7 cellular contexts compared by ENCODE assay signal in the genomic region with DNA sequence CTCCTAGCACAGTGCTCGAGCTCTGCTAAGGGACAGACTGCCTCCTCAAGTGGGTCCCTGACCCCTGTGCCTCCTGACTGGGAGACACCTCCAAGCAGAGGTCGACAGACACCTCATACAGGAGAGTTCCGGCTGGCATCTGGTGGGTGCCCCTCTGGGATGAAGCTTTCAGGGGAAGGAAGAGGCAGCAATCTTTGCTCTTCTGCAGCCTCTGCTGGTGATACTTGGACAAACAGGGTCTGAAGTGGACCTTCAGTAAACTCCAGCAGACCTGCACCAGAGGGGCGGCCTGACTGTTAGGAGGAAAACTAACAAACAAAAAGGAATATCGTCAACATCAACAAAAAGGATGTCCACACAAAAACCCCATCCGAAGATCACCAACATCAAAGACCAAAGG.
DNase-seq lines count a peak whose midpoint lies in the region; ATAC-seq and TF ChIP-seq lines count a peak whose summit lies in the region.
"Not testable (repeated sequence)": the region's sequence is repeated elsewhere in the genome, so short reads cannot be mapped to it uniquely, and the experiment has no call there.

No MANE protein-coding gene starts in this region.

- not testable (repeated sequence) for TF ChIP-seq POLR2A in heart left ventricle (IDR thresholded peaks at IDR 0.05)

- H4K8ac ChIP-seq in neuronal stem cell (ENCODE audit: low read depth, low read length) = not testable (repeated sequence)

- H2AK5ac ChIP-seq in neuronal stem cell (ENCODE audit: low read depth, low read length) = not testable (repeated sequence)

- H2BK12ac ChIP-seq in neuronal stem cell (ENCODE audit: low read length) = not testable (repeated sequence)

- H3K4me1 ChIP-seq in NT2/D1 (ENCODE audit: insufficient read depth, insufficient read length); neuronal stem cell (ENCODE audit: control insufficient read depth in 2 of 2, insufficient read depth in 1 of 2, low read depth in 1 of 2, low read length in 2 of 2): not testable (repeated sequence)
- peaks cover 0 to 16% (median 0%) of the 10 kb centered on the region in 12 donors for H3K4me1 ChIP-seq in heart left ventricle

- H3K14ac ChIP-seq in neuronal stem cell (ENCODE audit: low read length) = not testable (repeated sequence)

- H3K18ac ChIP-seq in neuronal stem cell (ENCODE audit: low read length) = not testable (repeated sequence)

- TF ChIP-seq CTCF in BJ (IDR thresholded peaks at IDR 0.05; ENCODE audit: insufficient read depth, low read depth, low read length) = peak; percentile 72
- TF ChIP-seq CTCF in HFF-Myc (IDR thresholded peaks at IDR 0.05; ENCODE audit: low read depth, low read length, missing control alignments) = peak; percentile 36
- TF ChIP-seq CTCF in WTC11 (IDR thresholded peaks at IDR 0.05) = not testable (repeated sequence)
- TF ChIP-seq CTCF in epithelial cell of esophagus (IDR thresholded peaks at IDR 0.05; ENCODE audit: insufficient read depth, low read depth, low read length, missing control alignments) = peak; percentile 23
- peak in 4 of 12 donors; percentile 9 to 26 (median 24) for TF ChIP-seq CTCF in heart left ventricle (IDR thresholded peaks at IDR 0.05)

- POLR2A ChIA-PET in BJ (lab: Charles Lee); WTC11 (lab: Charles Lee): not testable (repeated sequence)

- 76 to 90% (median 78%) methylated on average over 5 to 6 of the region's 6 CpGs for WGBS in heart left ventricle, 4 donors
- no CpG with 5 or more reads among the region's 6 CpGs for WGBS in neuronal stem cell (ENCODE audit: extremely low coverage in 2 of 2, insufficient read length in 2 of 2, insufficient replicate concordance in 1 of 2), 2 donors

- not testable (repeated sequence) for ATAC-seq in WTC11, heart left ventricle

- not testable (repeated sequence) for H3K23ac ChIP-seq in neuronal stem cell (ENCODE audit: low read depth, low read length, poor library complexity)

- not testable (repeated sequence) for H3K36me3 ChIP-seq in BJ (ENCODE audit: control insufficient read depth, insufficient read depth, low read length); NT2/D1 (ENCODE audit: insufficient read depth, insufficient read length, low read length); heart left ventricle; neuronal stem cell (replicated peaks in 1 of 2; ENCODE audit: control insufficient read depth in 2 of 2, insufficient read depth in 2 of 2, low read length in 2 of 2)

- intact Hi-C loops in heart left ventricle (cut with DNase I) = loop anchor here in 2 of 10 donors (5.0 to 10.0 kb wide), 2 partner anchors 66 to 82 kb away; no protein-coding TSS in a partner anchor

- H3K9me3 ChIP-seq in NT2/D1 (ENCODE audit: insufficient read depth, low read length); neuronal stem cell (replicated peaks in 1 of 2; ENCODE audit: control insufficient read depth in 2 of 2, insufficient read depth in 1 of 2, low read depth in 1 of 2, low read length in 2 of 2): not testable (repeated sequence)
- peaks cover 0 to 38% (median 1%) of the 10 kb centered on the region in 12 donors for H3K9me3 ChIP-seq in heart left ventricle

- not testable (repeated sequence) for H2BK120ac ChIP-seq in neuronal stem cell (ENCODE audit: low read depth, low read length)

- not testable (repeated sequence) for H3K4me2 ChIP-seq in neuronal stem cell (ENCODE audit: insufficient read depth, low read length, poor library complexity, severe bottlenecking)

- not testable (repeated sequence) for DNase-seq in BJ (ENCODE audit: low read depth); HFF-Myc (ENCODE audit: extremely low read depth, low read depth); neuronal stem cell (ENCODE audit: low spot score)
- DNase-seq in NT2/D1 (ENCODE audit: low read depth, low spot score) = peak; percentile 2
- DNase-seq in WTC11 (ENCODE audit: low spot score) = peak; percentile 13
- DNase-seq in epithelial cell of esophagus (ENCODE audit: low read depth) = peak; percentile 8
- peak in 3 of 5 donors; percentile 27 to 48 (median 33) for DNase-seq in heart left ventricle

- H3K4me3 Mint-ChIP-seq in WTC11 = not testable (repeated sequence)

- H3K27ac Mint-ChIP-seq in WTC11 = not testable (repeated sequence)

- H3K9ac ChIP-seq in NT2/D1 (ENCODE audit: insufficient read length, low read depth); neuronal stem cell (ENCODE audit: low read depth, low read length, poor library complexity): not testable (repeated sequence)

- not testable (repeated sequence) for H3K27me3 ChIP-seq in BJ (ENCODE audit: control insufficient read depth, insufficient read depth, low read length); NT2/D1 (ENCODE audit: insufficient read depth, insufficient read length); heart left ventricle; neuronal stem cell (ENCODE audit: control insufficient read depth in 3 of 3, insufficient read depth in 3 of 3, low read depth in 1 of 3, low read length in 3 of 3)

- H3K4me3 ChIP-seq in BJ (ENCODE audit: low read depth, low read length); HFF-Myc (replicated peaks; ENCODE audit: low read depth, low read length); NT2/D1 (ENCODE audit: insufficient read length, low read depth); epithelial cell of esophagus (ENCODE audit: low read length); heart left ventricle; neuronal stem cell (ENCODE audit: low read length in 2 of 2): not testable (repeated sequence)

- not testable (repeated sequence) for H3K27me3 Mint-ChIP-seq in WTC11 (ENCODE audit: low read depth)

- H3K4ac ChIP-seq in neuronal stem cell (ENCODE audit: low read length) = not testable (repeated sequence)

- not testable (repeated sequence) for H2BK5ac ChIP-seq in neuronal stem cell (ENCODE audit: low read length)

- H3K36me3 Mint-ChIP-seq in WTC11 = not testable (repeated sequence)

- H2AFZ ChIP-seq in neuronal stem cell (ENCODE audit: low read length) = peak overlapping the region; percentile 35

- not testable (repeated sequence) for H2BK15ac ChIP-seq in neuronal stem cell (ENCODE audit: low read length)

- H3K4me1 Mint-ChIP-seq in WTC11 = not testable (repeated sequence)

- CTCF ChIA-PET in BJ (lab: Yijun Ruan, JAX) (interaction anchor here (0.8 to 4.0 kb wide), 14 partner anchors 11 to 265 kb away, joined by 3 to 34 read pairs (median 4); no protein-coding TSS in a partner anchor), WTC11 (lab: Charles Lee) (interaction anchor here (0.9 kb wide), 1 partner anchor 83 kb away, joined by 4 read pairs; no protein-coding TSS in a partner anchor)

- peaks cover 11% of the 10 kb centered on the region; the same call in 1 of the 2 replicates for H3K9me3 Mint-ChIP-seq in WTC11

- peak overlapping the region in 3 of 12 donors; percentile 30 to 67 (median 61) for H3K27ac ChIP-seq in heart left ventricle
- H3K27ac ChIP-seq in neuronal stem cell (replicated peaks; ENCODE audit: low read length) = not testable (repeated sequence)

- H3K79me1 ChIP-seq in neuronal stem cell (ENCODE audit: low read depth, low read length) = not testable (repeated sequence)

- H4K91ac ChIP-seq in neuronal stem cell (ENCODE audit: low read depth, low read length, poor library complexity) = not testable (repeated sequence)
